ENCODE assay signal across 16 cellular contexts in genomic region chr12:92170050-92170449, GRCh38.
"Had no signal": no experiment of that assay in that cellular context is flagged by ENCODE, and none has a peak within 500 bp of the region (broad histone marks: within the 10 kb centered on the region; RNA-seq: fewer than 3 reads in every experiment).

No MANE protein-coding gene starts in this region.

- H3K9me3 ChIP-seq: colonic mucosa, right atrium auricular region, suprapubic skin had no signal

- H3K27me3 ChIP-seq: colonic mucosa, right atrium auricular region, suprapubic skin had no signal

- ATAC-seq: esophagus mucosa, T-helper 17 cell had no signal

- H3K36me3 ChIP-seq: colonic mucosa, right atrium auricular region, suprapubic skin, WERI-Rb-1 had no signal

- DNase-seq: activated CD4-positive, alpha-beta T cell treated with anti-CD3 and anti-CD28 coated beads for 48 hours; activated CD8-positive, alpha-beta memory T cell treated with anti-CD3 and anti-CD28 coated beads for 24 hours; activated naive CD4-positive, alpha-beta T cell treated with anti-CD3 and anti-CD28 coated beads, Interleukin-2, amount 10 ng/mL, durations not matched to agents 7 days and 5 days; colonic mucosa; glutamatergic neuron; nephron progenitor cell; occipital lobe; stimulated activated CD4-positive, alpha-beta T cell treated with anti-CD3 and anti-CD28 coated beads, Interleukin-15, amount 100 ng/mL, for 24 hours; stimulated activated CD4-positive, alpha-beta T cell treated with anti-CD3 and anti-CD28 coated beads, Interleukin-4, amount 100 ng/mL, for 1 hour; stimulated activated naive CD4-positive, alpha-beta T cell treated with Interleukin-2 at 50 U/mL for 16 hours; T-helper 17 cell; trophoblast cell; WERI-Rb-1 had no signal

- H3K4me3 ChIP-seq: colonic mucosa, right atrium auricular region, suprapubic skin had no signal

- H3K27ac ChIP-seq: colonic mucosa, right atrium auricular region, suprapubic skin, WERI-Rb-1 had no signal

- H3K27ac Mint-ChIP-seq: nephron progenitor cell, T-helper 17 cell had no signal

- H3K9me3 Mint-ChIP-seq: activated naive CD4-positive, alpha-beta T cell treated with anti-CD3 and anti-CD28 coated beads, Interleukin-2, amount 10 ng/mL, durations not matched to agents 7 days and 5 days; nephron progenitor cell had no signal

- H3K4me3 Mint-ChIP-seq: activated naive CD4-positive, alpha-beta T cell treated with anti-CD3 and anti-CD28 coated beads, Interleukin-2, amount 10 ng/mL, durations not matched to agents 7 days and 5 days; nephron progenitor cell; T-helper 17 cell had no signal

- H3K4me1 ChIP-seq: colonic mucosa, suprapubic skin had no signal

- H3K27me3 Mint-ChIP-seq: activated naive CD4-positive, alpha-beta T cell treated with anti-CD3 and anti-CD28 coated beads, Interleukin-2, amount 10 ng/mL, durations not matched to agents 7 days and 5 days; T-helper 17 cell had no signal
